ENCODE assay signal across 8 cellular contexts in the genomic region with DNA sequence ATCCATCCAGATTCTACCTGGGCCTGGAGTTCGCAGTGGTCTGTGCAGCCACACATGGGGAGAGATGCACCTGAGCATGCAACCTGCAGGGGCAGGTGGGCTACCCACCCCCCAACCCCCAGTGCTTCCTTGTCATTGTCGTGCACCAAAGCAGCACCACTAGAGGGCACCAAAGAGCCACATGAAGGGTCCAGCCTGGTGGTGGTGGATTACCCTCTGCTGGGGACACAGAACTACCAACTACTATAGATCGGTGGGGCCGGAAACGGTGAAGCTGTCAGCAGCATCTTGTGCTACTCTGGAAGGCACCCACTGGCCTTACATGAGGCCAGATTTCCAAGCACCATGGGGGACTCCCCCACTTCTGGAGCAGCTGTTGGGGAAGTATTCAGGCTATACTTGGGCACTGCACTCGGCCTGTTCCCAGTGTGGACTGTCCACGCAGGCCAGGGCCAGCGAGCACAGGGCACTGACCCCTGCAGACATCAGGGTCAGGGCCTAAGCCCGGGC.
DNase-seq lines count a peak whose midpoint lies in the region; ATAC-seq and TF ChIP-seq lines count a peak whose summit lies in the region.

No MANE protein-coding gene starts in this region.

- no peak for TF ChIP-seq POLR2A in erythroblast (IDR thresholded peaks at IDR 0.05; ENCODE audit: low read length)

- peak; percentile 81 for ATAC-seq in CD4-positive, alpha-beta T cell (ENCODE audit: poor library complexity)
- ATAC-seq in GM21360 (IDR thresholded peaks at IDR 0.05; ENCODE audit: unreplicated experiment): peak; percentile 67
- ATAC-seq in naive B cell (ENCODE audit: low read depth in 2 of 2): peak; percentile 94 to 95

- CTCF ChIA-PET in CD4-positive, alpha-beta T cell (lab: Charles Lee): no interaction called here

- no peak overlapping the region for H3K4me3 Mint-ChIP-seq in CD4-positive, alpha-beta T cell
- H3K4me3 Mint-ChIP-seq in naive B cell: no peak overlapping the region

- H3K27ac ChIP-seq in CD4-positive, alpha-beta T cell (ENCODE audit: low read depth, low read length): no peak overlapping the region

- no peaks in the 10 kb centered on the region for H3K36me3 Mint-ChIP-seq in CD4-positive, alpha-beta T cell (ENCODE audit: low read depth)
- no peaks in the 10 kb centered on the region for H3K36me3 Mint-ChIP-seq in naive B cell

- intact Hi-C loops in CD4-positive, alpha-beta T cell (cut with DNase I, micrococcal nuclease): loop anchor here in 1 of 2 experiments (2.0 to 5.0 kb wide), 2 partner anchors 462 to 475 kb away; no protein-coding TSS in a partner anchor

- POLR2A ChIA-PET in CD4-positive, alpha-beta T cell (lab: Charles Lee): no interaction called here

- H3K27ac Mint-ChIP-seq in CD4-positive, alpha-beta T cell: no peak overlapping the region
- peak overlapping the region in 1 of 6 donors; percentile 56 for H3K27ac Mint-ChIP-seq in naive B cell

- H3K27me3 Mint-ChIP-seq in CD4-positive, alpha-beta T cell: no peaks in the 10 kb centered on the region
- peaks cover 0 to 20% (median 13%) of the 10 kb centered on the region in 3 donors for H3K27me3 Mint-ChIP-seq in naive B cell

- H3K9me3 Mint-ChIP-seq in CD4-positive, alpha-beta T cell: no peaks in the 10 kb centered on the region
- H3K9me3 Mint-ChIP-seq in naive B cell: peaks cover 0 to 1% (median 0%) of the 10 kb centered on the region in 7 donors

- H3K27me3 ChIP-seq in CD4-positive, alpha-beta T cell (ENCODE audit: control insufficient read depth, insufficient read depth, low read length): no peaks in the 10 kb centered on the region

- no peaks in the 10 kb centered on the region for H3K4me1 Mint-ChIP-seq in CD4-positive, alpha-beta T cell (ENCODE audit: low read depth)
- H3K4me1 Mint-ChIP-seq in naive B cell: peaks cover 0 to 8% (median 0%) of the 10 kb centered on the region in 3 donors

- TF ChIP-seq CTCF in CD4-positive, alpha-beta T cell (IDR thresholded peaks at IDR 0.05): peak; percentile 87

- DNase-seq in CD4-positive, alpha-beta T cell: peak; percentile 60 to 73 (median 66)
- DNase-seq in KG1 (lab: John Stamatoyannopoulos, UW) (peak; percentile 83), OCI-M1 (lab: John Stamatoyannopoulos, UW) (peak; percentile 57), erythroblast (lab: John Stamatoyannopoulos, UW) (peak; percentile 67 to 80), naive B cell (peak; percentile 69)
- peak; percentile 71 for DNase-seq in activated CD8-positive, alpha-beta memory T cell treated with anti-CD3 and anti-CD28 coated beads, Interleukin-2, amount 50 U/mL, for 4 hours
- DNase-seq in stimulated activated CD8-positive, alpha-beta memory T cell treated with anti-CD3 and anti-CD28 coated beads, Interleukin-7, amount 100 ng/mL, for 4 hours (ENCODE audit: low read depth in 2 of 2): peak; percentile 32 to 51

- no peaks in the 10 kb centered on the region for H3K9me3 ChIP-seq in CD4-positive, alpha-beta T cell (ENCODE audit: control insufficient read depth, low read length)
